ENCODE assay signal across 18 cellular contexts in genomic region chrX:145821291-145821897, GRCh38. TPM values are rescaled to one million over a fixed set of nuclear protein-coding genes. Genes with fewer than 3 reads are reported as not detected.
DNase-seq lines count a peak whose midpoint lies in the region; ATAC-seq and TF ChIP-seq lines count a peak whose summit lies in the region.
"Had no signal": no experiment of that assay in that cellular context is flagged by ENCODE, and none has a peak within 500 bp of the region (broad histone marks: within the 10 kb centered on the region; RNA-seq: fewer than 3 reads in every experiment).

No MANE protein-coding gene starts in this region.

- H3K27ac Mint-ChIP-seq in activated CD8-positive, alpha-beta T cell treated with anti-CD3 and anti-CD28 coated beads for 36 hours = no peak overlapping the region
- no peak overlapping the region for H3K27ac Mint-ChIP-seq in stimulated activated naive B cell treated with anti-CD40 and anti-IgM and Interleukin-4, amounts not matched to agents 10 μg/mL and 1 μg/mL and 100 μg/mL, for 72 hours
- H3K27ac Mint-ChIP-seq: CD4-positive, CD25-positive, alpha-beta regulatory T cell; T-helper 2 cell treated with Interferon-gamma antibody and Interleukin-4, amounts not matched to agents 5 μg/mL and 100 μg/mL, for 36 hours had no signal

- peak overlapping the region; percentile 43; the same call in 1 of the 2 replicates for H3K4me3 ChIP-seq in iPS-18c (ENCODE audit: insufficient read depth, low read depth, low read length)
- H3K4me3 ChIP-seq: body of pancreas, psoas muscle, vagina had no signal

- peaks cover 23% of the 10 kb centered on the region for H3K27me3 Mint-ChIP-seq in activated CD8-positive, alpha-beta T cell treated with anti-CD3 and anti-CD28 coated beads for 36 hours
- H3K27me3 Mint-ChIP-seq in stimulated activated naive B cell treated with anti-CD40 and anti-IgM and Interleukin-4, amounts not matched to agents 10 μg/mL and 1 μg/mL and 100 μg/mL, for 72 hours = peaks cover 40 to 45% of the 10 kb centered on the region in 2 donors

- no peaks in the 10 kb centered on the region for H3K36me3 Mint-ChIP-seq in activated CD8-positive, alpha-beta T cell treated with anti-CD3 and anti-CD28 coated beads for 36 hours (ENCODE audit: low read depth)
- peaks cover 0 to 1% of the 10 kb centered on the region in 2 donors for H3K36me3 Mint-ChIP-seq in stimulated activated naive B cell treated with anti-CD40 and anti-IgM and Interleukin-4, amounts not matched to agents 10 μg/mL and 1 μg/mL and 100 μg/mL, for 72 hours
- H3K36me3 Mint-ChIP-seq: CD4-positive, CD25-positive, alpha-beta regulatory T cell had no signal

- CTCF ChIA-PET in GM10248 (lab: Yijun Ruan, JAX) = no interaction called here
- CTCF ChIA-PET in activated CD8-positive, alpha-beta T cell treated with anti-CD3 and anti-CD28 coated beads for 36 hours (lab: Charles Lee) = no interaction called here

- no peak for TF ChIP-seq CTCF in GM10248 (IDR thresholded peaks at IDR 0.05; ENCODE audit: control extremely low read depth, extremely low read depth, low read depth, missing control alignments)
- no peak for TF ChIP-seq CTCF in activated CD8-positive, alpha-beta T cell treated with anti-CD3 and anti-CD28 coated beads for 36 hours (IDR thresholded peaks at IDR 0.05)

- POLR2A ChIA-PET in GM10248 (lab: Yijun Ruan, JAX) = no interaction called here
- POLR2A ChIA-PET in activated CD8-positive, alpha-beta T cell treated with anti-CD3 and anti-CD28 coated beads for 36 hours (lab: Charles Lee) = no interaction called here

- no peaks in the 10 kb centered on the region for H3K4me1 Mint-ChIP-seq in activated CD8-positive, alpha-beta T cell treated with anti-CD3 and anti-CD28 coated beads for 36 hours (ENCODE audit: low read depth)
- peaks cover 0 to 3% of the 10 kb centered on the region in 2 donors for H3K4me1 Mint-ChIP-seq in stimulated activated naive B cell treated with anti-CD40 and anti-IgM and Interleukin-4, amounts not matched to agents 10 μg/mL and 1 μg/mL and 100 μg/mL, for 72 hours
- H3K4me1 Mint-ChIP-seq: CD4-positive, CD25-positive, alpha-beta regulatory T cell had no signal

- ATAC-seq in HG03342 (IDR thresholded peaks at IDR 0.05; ENCODE audit: unreplicated experiment) = no peak
- no peak for ATAC-seq in activated CD8-positive, alpha-beta T cell treated with anti-CD3 and anti-CD28 coated beads for 36 hours
- ATAC-seq in stimulated activated naive B cell treated with anti-CD40 and anti-IgM and Interleukin-4, amounts not matched to agents 10 μg/mL and 1 μg/mL and 100 μg/mL, for 72 hours (replicated peaks) = no peak
- ATAC-seq: body of pancreas, psoas muscle had no signal

- H3K4me3 Mint-ChIP-seq in activated CD8-positive, alpha-beta T cell treated with anti-CD3 and anti-CD28 coated beads for 36 hours = no peak overlapping the region
- H3K4me3 Mint-ChIP-seq in stimulated activated naive B cell treated with anti-CD40 and anti-IgM and Interleukin-4, amounts not matched to agents 10 μg/mL and 1 μg/mL and 100 μg/mL, for 72 hours = no peak overlapping the region
- H3K4me3 Mint-ChIP-seq: CD4-positive, CD25-positive, alpha-beta regulatory T cell; T-helper 2 cell treated with Interferon-gamma antibody and Interleukin-4, amounts not matched to agents 5 μg/mL and 100 μg/mL, for 36 hours had no signal

- peaks cover 10% of the 10 kb centered on the region for H3K9me3 ChIP-seq in iPS-18c (ENCODE audit: control insufficient read depth, insufficient read depth, low read length)
- H3K9me3 ChIP-seq: body of pancreas, psoas muscle, vagina had no signal

- H3K9me3 Mint-ChIP-seq in activated CD8-positive, alpha-beta T cell treated with anti-CD3 and anti-CD28 coated beads for 36 hours = no peaks in the 10 kb centered on the region
- peaks cover 2 to 8% of the 10 kb centered on the region in 2 donors for H3K9me3 Mint-ChIP-seq in stimulated activated naive B cell treated with anti-CD40 and anti-IgM and Interleukin-4, amounts not matched to agents 10 μg/mL and 1 μg/mL and 100 μg/mL, for 72 hours
- H3K9me3 Mint-ChIP-seq: T-helper 2 cell treated with Interferon-gamma antibody and Interleukin-4, amounts not matched to agents 5 μg/mL and 100 μg/mL, for 36 hours had no signal

- DNase-seq in GM10248 (ENCODE audit: extremely low spot score) = peak; percentile 5
- peak; percentile 7 for DNase-seq in astrocyte of the hippocampus (ENCODE audit: low read depth, low spot score)
- peak; percentile 74 to 97 (median 82) for DNase-seq in posterior cingulate gyrus
- no peak for DNase-seq in activated CD8-positive, alpha-beta T cell treated with anti-CD3 and anti-CD28 coated beads for 36 hours
- DNase-seq in T-helper 9 cell = no peak
- DNase-seq in stimulated activated naive B cell treated with anti-CD40 and anti-IgM and Interleukin-4, amounts not matched to agents 10 μg/mL and 1 μg/mL and 100 μg/mL, for 72 hours = no peak
- DNase-seq: activated CD4-positive, alpha-beta T cell treated with anti-CD3 and anti-CD28 coated beads, Interleukin-2, amount 50 U/mL, for 1 hour; body of pancreas; CD4-positive, CD25-positive, alpha-beta regulatory T cell; mesenchymal stem cell; NCI-H2029 treated with DMSO at 0.1 percent for 48 hours; psoas muscle; stimulated activated CD4-positive, alpha-beta T cell treated with anti-CD3 and anti-CD28 coated beads, Interleukin-1b, Interleukin-23, amount 100 ng/mL, for 48 hours; stimulated activated CD8-positive, alpha-beta memory T cell treated with anti-CD3 and anti-CD28 coated beads, Interleukin-4, amount 100 ng/mL, for 48 hours had no signal

- intact Hi-C loops in posterior cingulate gyrus (cut with DNase I) = loop anchor here (5.0 to 10.0 kb wide), 3 partner anchors 94 to 417 kb away; no protein-coding TSS in a partner anchor
- intact Hi-C loops in activated CD8-positive, alpha-beta T cell treated with anti-CD3 and anti-CD28 coated beads for 36 hours (cut with micrococcal nuclease) = no loop called here

RNA-seq across cellular contexts. Expression of gene SLITRK2, which starts 3.8 kb away (rescaled TPM):
- total RNA-seq in activated CD8-positive, alpha-beta T cell treated with anti-CD3 and anti-CD28 coated beads for 36 hours = not detected
- total RNA-seq: CD4-positive, CD25-positive, alpha-beta regulatory T cell had no signal

Comparison
In these comparisons a context has a peak if more than half of its experiments do, and no peak if none do; other contexts are left out.
1. DNase-seq: peak in GM10248 (single experiment), astrocyte of the hippocampus (single experiment) and posterior cingulate gyrus (10 of 10); none in activated CD8-positive, alpha-beta T cell treated with anti-CD3 and anti-CD28 coated beads for 36 hours (single experiment), T-helper 9 cell (single experiment) and stimulated activated naive B cell treated with anti-CD40 and anti-IgM and Interleukin-4, amounts not matched to agents 10 μg/mL and 1 μg/mL and 100 μg/mL, for 72 hours (single experiment).